Comparison of ENCODE assay signal across 1 cellular context in the genomic region with DNA sequence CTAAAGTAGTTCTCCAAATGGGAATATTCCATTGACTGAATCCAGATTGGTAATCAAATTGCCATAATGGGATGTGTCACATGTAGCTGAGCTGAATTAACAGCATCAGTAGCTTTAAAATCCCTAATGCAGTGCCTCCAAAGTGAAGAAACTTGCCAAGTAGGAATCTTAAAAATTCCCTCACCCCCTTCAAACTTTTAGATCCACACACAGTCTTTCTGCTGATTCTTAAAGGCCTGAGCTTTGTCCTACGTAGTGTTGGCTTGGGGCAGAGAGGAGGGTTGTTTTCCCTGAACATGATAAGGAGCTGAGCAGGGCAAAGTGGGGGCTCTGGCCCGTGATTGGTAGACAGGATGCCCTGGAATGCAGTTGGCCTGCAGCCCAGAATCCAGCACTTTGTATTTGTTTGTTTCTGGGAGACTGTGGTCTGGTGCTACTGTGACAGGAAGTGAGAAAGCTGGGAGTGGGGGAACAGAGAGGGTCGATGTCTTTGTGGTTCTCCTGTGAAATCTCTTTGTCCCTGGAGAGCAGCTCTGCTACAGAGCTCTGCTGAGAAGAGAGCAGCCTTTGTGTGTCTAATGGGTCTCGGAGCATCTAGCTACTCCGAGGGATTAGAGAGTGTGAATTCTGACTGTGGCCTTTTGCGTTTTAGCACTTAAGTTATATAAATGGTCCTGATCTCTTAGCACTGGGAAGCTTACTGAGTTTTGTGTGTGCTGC.
TF ChIP-seq lines count a peak whose summit lies in the region.

No MANE protein-coding gene starts in this region.

TF ChIP-seq in HepG2, 621 proteins besides CTCF, POLR2A, EP300 and RAD21 (continued from another document and continues in another):
- TF ChIP-seq, protein P1, sequence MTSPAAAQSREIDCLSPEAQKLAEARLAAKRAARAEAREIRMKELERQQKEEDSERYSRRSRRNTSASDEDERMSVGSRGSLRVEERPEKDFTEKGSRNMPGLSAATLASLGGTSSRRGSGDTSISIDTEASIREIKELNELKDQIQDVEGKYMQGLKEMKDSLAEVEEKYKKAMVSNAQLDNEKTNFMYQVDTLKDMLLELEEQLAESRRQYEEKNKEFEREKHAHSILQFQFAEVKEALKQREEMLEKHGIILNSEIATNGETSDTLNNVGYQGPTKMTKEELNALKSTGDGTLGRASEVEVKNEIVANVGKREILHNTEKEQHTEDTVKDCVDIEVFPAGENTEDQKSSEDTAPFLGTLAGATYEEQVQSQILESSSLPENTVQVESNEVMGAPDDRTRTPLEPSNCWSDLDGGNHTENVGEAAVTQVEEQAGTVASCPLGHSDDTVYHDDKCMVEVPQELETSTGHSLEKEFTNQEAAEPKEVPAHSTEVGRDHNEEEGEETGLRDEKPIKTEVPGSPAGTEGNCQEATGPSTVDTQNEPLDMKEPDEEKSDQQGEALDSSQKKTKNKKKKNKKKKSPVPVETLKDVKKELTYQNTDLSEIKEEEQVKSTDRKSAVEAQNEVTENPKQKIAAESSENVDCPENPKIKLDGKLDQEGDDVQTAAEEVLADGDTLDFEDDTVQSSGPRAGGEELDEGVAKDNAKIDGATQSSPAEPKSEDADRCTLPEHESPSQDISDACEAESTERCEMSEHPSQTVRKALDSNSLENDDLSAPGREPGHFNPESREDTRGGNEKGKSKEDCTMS (CRISPR knock-in tag; conservative IDR thresholded peaks at IDR 0.05) = no peak
- TF ChIP-seq, protein P2, sequence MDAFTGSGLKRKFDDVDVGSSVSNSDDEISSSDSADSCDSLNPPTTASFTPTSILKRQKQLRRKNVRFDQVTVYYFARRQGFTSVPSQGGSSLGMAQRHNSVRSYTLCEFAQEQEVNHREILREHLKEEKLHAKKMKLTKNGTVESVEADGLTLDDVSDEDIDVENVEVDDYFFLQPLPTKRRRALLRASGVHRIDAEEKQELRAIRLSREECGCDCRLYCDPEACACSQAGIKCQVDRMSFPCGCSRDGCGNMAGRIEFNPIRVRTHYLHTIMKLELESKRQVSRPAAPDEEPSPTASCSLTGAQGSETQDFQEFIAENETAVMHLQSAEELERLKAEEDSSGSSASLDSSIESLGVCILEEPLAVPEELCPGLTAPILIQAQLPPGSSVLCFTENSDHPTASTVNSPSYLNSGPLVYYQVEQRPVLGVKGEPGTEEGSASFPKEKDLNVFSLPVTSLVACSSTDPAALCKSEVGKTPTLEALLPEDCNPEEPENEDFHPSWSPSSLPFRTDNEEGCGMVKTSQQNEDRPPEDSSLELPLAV (CRISPR knock-in tag; conservative IDR thresholded peaks at IDR 0.05; ENCODE audit: low read depth) = no peak
- TF ChIP-seq TBX2 (CRISPR knock-in tag; IDR thresholded peaks at IDR 0.05; ENCODE audit: borderline replicate concordance) (peak; percentile 94), MTA3 (CRISPR knock-in tag; IDR thresholded peaks at IDR 0.05) (no peak), SMARCE1 (IDR thresholded peaks at IDR 0.05; ENCODE audit: borderline replicate concordance) (no peak), YEATS4 (CRISPR knock-in tag; IDR thresholded peaks at IDR 0.05; ENCODE audit: borderline replicate concordance) (no peak; the same call in 1 of the 2 replicates), ZFP36 (IDR thresholded peaks at IDR 0.05; ENCODE audit: borderline replicate concordance, low read depth, low read length, partially characterized antibody) (no peak), SMC3 (IDR thresholded peaks at IDR 0.05; ENCODE audit: low read length) (peak; percentile 33; the same call in 1 of the 2 replicates), ARNT2 (CRISPR knock-in tag; IDR thresholded peaks at IDR 0.05; ENCODE audit: low read depth) (no peak; the same call in 1 of the 2 replicates), CHCHD3 (CRISPR knock-in tag; IDR thresholded peaks at IDR 0.05) (no peak), ZNF235 (CRISPR knock-in tag; IDR thresholded peaks at IDR 0.05; ENCODE audit: borderline replicate concordance) (no peak)
- TF ChIP-seq, protein P3, sequence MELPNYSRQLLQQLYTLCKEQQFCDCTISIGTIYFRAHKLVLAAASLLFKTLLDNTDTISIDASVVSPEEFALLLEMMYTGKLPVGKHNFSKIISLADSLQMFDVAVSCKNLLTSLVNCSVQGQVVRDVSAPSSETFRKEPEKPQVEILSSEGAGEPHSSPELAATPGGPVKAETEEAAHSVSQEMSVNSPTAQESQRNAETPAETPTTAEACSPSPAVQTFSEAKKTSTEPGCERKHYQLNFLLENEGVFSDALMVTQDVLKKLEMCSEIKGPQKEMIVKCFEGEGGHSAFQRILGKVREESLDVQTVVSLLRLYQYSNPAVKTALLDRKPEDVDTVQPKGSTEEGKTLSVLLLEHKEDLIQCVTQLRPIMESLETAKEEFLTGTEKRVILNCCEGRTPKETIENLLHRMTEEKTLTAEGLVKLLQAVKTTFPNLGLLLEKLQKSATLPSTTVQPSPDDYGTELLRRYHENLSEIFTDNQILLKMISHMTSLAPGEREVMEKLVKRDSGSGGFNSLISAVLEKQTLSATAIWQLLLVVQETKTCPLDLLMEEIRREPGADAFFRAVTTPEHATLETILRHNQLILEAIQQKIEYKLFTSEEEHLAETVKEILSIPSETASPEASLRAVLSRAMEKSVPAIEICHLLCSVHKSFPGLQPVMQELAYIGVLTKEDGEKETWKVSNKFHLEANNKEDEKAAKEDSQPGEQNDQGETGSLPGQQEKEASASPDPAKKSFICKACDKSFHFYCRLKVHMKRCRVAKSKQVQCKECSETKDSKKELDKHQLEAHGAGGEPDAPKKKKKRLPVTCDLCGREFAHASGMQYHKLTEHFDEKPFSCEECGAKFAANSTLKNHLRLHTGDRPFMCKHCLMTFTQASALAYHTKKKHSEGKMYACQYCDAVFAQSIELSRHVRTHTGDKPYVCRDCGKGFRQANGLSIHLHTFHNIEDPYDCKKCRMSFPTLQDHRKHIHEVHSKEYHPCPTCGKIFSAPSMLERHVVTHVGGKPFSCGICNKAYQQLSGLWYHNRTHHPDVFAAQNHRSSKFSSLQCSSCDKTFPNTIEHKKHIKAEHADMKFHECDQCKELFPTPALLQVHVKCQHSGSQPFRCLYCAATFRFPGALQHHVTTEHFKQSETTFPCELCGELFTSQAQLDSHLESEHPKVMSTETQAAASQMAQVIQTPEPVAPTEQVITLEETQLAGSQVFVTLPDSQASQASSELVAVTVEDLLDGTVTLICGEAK (IDR thresholded peaks at IDR 0.05) = no peak
- TF ChIP-seq, protein P3 (CRISPR knock-in tag; IDR thresholded peaks at IDR 0.05) = peak; percentile 64; the same call in 1 of the 2 replicates
- TF ChIP-seq, protein P4, sequence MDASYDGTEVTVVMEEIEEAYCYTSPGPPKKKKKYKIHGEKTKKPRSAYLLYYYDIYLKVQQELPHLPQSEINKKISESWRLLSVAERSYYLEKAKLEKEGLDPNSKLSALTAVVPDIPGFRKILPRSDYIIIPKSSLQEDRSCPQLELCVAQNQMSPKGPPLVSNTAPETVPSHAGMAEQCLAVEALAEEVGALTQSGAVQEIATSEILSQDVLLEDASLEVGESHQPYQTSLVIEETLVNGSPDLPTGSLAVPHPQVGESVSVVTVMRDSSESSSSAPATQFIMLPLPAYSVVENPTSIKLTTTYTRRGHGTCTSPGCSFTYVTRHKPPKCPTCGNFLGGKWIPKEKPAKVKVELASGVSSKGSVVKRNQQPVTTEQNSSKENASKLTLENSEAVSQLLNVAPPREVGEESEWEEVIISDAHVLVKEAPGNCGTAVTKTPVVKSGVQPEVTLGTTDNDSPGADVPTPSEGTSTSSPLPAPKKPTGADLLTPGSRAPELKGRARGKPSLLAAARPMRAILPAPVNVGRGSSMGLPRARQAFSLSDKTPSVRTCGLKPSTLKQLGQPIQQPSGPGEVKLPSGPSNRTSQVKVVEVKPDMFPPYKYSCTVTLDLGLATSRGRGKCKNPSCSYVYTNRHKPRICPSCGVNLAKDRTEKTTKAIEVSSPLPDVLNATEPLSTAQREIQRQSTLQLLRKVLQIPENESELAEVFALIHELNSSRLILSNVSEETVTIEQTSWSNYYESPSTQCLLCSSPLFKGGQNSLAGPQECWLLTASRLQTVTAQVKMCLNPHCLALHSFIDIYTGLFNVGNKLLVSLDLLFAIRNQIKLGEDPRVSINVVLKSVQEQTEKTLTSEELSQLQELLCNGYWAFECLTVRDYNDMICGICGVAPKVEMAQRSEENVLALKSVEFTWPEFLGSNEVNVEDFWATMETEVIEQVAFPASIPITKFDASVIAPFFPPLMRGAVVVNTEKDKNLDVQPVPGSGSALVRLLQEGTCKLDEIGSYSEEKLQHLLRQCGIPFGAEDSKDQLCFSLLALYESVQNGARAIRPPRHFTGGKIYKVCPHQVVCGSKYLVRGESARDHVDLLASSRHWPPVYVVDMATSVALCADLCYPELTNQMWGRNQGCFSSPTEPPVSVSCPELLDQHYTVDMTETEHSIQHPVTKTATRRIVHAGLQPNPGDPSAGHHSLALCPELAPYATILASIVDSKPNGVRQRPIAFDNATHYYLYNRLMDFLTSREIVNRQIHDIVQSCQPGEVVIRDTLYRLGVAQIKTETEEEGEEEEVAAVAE (CRISPR knock-in tag; IDR thresholded peaks at IDR 0.05; ENCODE audit: borderline replicate concordance) = peak; percentile 90; the same call in 1 of the 2 replicates
- TF ChIP-seq, protein P5, sequence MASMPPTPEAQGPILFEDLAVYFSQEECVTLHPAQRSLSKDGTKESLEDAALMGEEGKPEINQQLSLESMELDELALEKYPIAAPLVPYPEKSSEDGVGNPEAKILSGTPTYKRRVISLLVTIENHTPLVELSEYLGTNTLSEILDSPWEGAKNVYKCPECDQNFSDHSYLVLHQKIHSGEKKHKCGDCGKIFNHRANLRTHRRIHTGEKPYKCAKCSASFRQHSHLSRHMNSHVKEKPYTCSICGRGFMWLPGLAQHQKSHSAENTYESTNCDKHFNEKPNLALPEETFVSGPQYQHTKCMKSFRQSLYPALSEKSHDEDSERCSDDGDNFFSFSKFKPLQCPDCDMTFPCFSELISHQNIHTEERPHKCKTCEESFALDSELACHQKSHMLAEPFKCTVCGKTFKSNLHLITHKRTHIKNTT (CRISPR knock-in tag; IDR thresholded peaks at IDR 0.05) = no peak
- TF ChIP-seq, protein P6, sequence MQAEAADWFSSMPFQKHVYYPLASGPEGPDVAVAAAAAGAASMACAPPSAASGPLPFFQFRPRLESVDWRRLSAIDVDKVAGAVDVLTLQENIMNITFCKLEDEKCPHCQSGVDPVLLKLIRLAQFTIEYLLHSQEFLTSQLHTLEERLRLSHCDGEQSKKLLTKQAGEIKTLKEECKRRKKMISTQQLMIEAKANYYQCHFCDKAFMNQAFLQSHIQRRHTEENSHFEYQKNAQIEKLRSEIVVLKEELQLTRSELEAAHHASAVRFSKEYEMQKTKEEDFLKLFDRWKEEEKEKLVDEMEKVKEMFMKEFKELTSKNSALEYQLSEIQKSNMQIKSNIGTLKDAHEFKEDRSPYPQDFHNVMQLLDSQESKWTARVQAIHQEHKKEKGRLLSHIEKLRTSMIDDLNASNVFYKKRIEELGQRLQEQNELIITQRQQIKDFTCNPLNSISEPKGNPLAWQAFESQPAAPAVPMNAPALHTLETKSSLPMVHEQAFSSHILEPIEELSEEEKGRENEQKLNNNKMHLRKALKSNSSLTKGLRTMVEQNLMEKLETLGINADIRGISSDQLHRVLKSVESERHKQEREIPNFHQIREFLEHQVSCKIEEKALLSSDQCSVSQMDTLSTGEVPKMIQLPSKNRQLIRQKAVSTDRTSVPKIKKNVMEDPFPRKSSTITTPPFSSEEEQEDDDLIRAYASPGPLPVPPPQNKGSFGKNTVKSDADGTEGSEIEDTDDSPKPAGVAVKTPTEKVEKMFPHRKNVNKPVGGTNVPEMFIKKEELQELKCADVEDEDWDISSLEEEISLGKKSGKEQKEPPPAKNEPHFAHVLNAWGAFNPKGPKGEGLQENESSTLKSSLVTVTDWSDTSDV (CRISPR knock-in tag; IDR thresholded peaks at IDR 0.05) = no peak
- TF ChIP-seq, protein P7, sequence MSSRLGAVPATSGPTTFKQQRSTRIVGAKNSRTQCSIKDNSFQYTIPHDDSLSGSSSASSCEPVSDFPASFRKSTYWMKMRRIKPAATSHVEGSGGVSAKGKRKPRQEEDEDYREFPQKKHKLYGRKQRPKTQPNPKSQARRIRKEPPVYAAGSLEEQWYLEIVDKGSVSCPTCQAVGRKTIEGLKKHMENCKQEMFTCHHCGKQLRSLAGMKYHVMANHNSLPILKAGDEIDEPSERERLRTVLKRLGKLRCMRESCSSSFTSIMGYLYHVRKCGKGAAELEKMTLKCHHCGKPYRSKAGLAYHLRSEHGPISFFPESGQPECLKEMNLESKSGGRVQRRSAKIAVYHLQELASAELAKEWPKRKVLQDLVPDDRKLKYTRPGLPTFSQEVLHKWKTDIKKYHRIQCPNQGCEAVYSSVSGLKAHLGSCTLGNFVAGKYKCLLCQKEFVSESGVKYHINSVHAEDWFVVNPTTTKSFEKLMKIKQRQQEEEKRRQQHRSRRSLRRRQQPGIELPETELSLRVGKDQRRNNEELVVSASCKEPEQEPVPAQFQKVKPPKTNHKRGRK (CRISPR knock-in tag; IDR thresholded peaks at IDR 0.05) = no peak
